ENCODE assay signal across 8 cellular contexts in genomic region chr18:24009651-24010333, GRCh38. TPM values are rescaled to one million over a fixed set of nuclear protein-coding genes. Genes with fewer than 3 reads are reported as not detected.
DNase-seq lines count a peak whose midpoint lies in the region; ATAC-seq lines count a peak whose summit lies in the region.

No MANE protein-coding gene starts in this region.

- H3K9me3 Mint-ChIP-seq in memory B cell = no peaks in the 10 kb centered on the region

- peak overlapping the region; percentile 89 for H3K27ac Mint-ChIP-seq in memory B cell

- H3K4me3 Mint-ChIP-seq in memory B cell = peak overlapping the region; percentile 60

- ATAC-seq in HG02840 (IDR thresholded peaks at IDR 0.05; ENCODE audit: low FRiP score, unreplicated experiment) (peak; percentile 39), memory B cell (ENCODE audit: low read depth) (peak; percentile 72), esophagus mucosa (no peak)

- H3K4me1 Mint-ChIP-seq in memory B cell = peaks cover 37% of the 10 kb centered on the region

- H3K27me3 Mint-ChIP-seq in memory B cell = no peaks in the 10 kb centered on the region

- no peaks in the 10 kb centered on the region for H3K36me3 Mint-ChIP-seq in memory B cell

- peak; percentile 74 for DNase-seq in activated effector memory CD4-positive, alpha-beta T cell treated with anti-CD3 and anti-CD28 coated beads, Interleukin-2, amount 50 U/mL, for 16 hours
- DNase-seq in activated effector memory CD4-positive, alpha-beta T cell treated with Interleukin-2 at 50 U/mL for 16 hours = no peak
- peak; percentile 76 for DNase-seq in NCI-H2029 treated with DMSO at 0.1 percent for 48 hours (lab: John Stamatoyannopoulos, UW)
- peak; percentile 37 to 41 for DNase-seq in memory B cell (ENCODE audit: low spot score in 2 of 2)
- DNase-seq in DMS 273 (lab: John Stamatoyannopoulos, UW; ENCODE audit: unreplicated experiment) = no peak
- DNase-seq in ureter (ENCODE audit: low spot score) = no peak

RNA-seq across cellular contexts. Expression of gene TTC39C, which starts 4.8 kb away (rescaled TPM):
- total RNA-seq in esophagus mucosa (24.6 TPM), ureter (33.2 TPM)

Comparison
In these comparisons a context has a peak if more than half of its experiments do, and no peak if none do; other contexts are left out.
1. DNase-seq: peak in activated effector memory CD4-positive, alpha-beta T cell treated with anti-CD3 and anti-CD28 coated beads, Interleukin-2, amount 50 U/mL, for 16 hours (single experiment), NCI-H2029 treated with DMSO at 0.1 percent for 48 hours (single experiment) and memory B cell (2 of 2); none in activated effector memory CD4-positive, alpha-beta T cell treated with Interleukin-2 at 50 U/mL for 16 hours (single experiment), DMS 273 (single experiment) and ureter (single experiment).